ENCODE assay signal across 26 cellular contexts in the genomic region with DNA sequence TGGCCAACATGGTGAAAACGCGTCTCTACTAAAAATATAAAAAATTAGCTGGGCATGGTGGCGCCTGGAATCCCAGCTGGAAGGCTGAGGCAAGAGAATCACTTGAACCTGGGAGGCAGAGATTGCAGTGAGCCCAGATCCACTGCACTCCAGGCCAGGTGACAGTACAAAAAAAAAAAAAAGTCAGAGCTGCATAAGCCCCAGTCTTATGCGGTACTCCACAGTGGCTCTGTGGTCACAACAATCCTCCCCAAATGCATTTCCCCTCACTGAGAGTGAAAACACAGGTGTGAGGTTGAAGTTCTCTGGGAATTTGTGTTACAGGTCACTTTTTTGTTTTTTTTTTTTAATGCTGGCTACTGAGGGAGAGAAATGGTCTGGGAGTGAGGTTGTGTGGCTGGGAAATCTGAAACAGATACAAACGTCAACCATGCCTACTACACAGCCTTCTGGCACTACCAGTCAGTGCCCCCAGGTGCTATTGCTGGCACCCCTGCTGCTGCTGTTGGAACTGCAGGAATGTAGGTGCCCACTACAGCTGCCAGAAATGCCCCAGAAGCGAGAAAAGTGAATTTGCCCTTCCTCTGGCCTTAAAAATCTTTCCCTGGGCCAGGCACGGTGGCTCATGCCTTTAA. TPM values are rescaled to one million over a fixed set of nuclear protein-coding genes. Genes with fewer than 3 reads are reported as not detected.
DNase-seq lines count a peak whose midpoint lies in the region; ATAC-seq and TF ChIP-seq lines count a peak whose summit lies in the region.
"Had no signal": no experiment of that assay in that cellular context is flagged by ENCODE, and none has a peak within 500 bp of the region (broad histone marks: within the 10 kb centered on the region; RNA-seq: fewer than 3 reads in every experiment).

No MANE protein-coding gene starts in this region.

- no peaks in the 10 kb centered on the region for H3K27me3 ChIP-seq in PC-9 (ENCODE audit: insufficient read depth, low read depth)
- no peaks in the 10 kb centered on the region for H3K27me3 ChIP-seq in naive thymus-derived CD4-positive, alpha-beta T cell (ENCODE audit: control insufficient read depth in 2 of 2, insufficient read depth in 2 of 2, low read length in 2 of 2)
- H3K27me3 ChIP-seq: adrenal gland; BLaER1 treated with 17β-estradiol and CSF1 and Interleukin-3, amounts not matched to agents 10 nM and 100 nM; colonic mucosa; MG63; uterus had no signal

- no peak overlapping the region for H3K4me3 ChIP-seq in PC-9
- H3K4me3 ChIP-seq in naive thymus-derived CD4-positive, alpha-beta T cell (ENCODE audit: low read length), result no peak overlapping the region
- H3K4me3 ChIP-seq: adrenal gland; BLaER1 treated with 17β-estradiol and CSF1 and Interleukin-3, amounts not matched to agents 10 nM and 100 nM; colonic mucosa; MG63; psoas muscle; uterus had no signal

- H3K4me3 Mint-ChIP-seq in activated CD4-positive, alpha-beta T cell treated with anti-CD3 and anti-CD28 coated beads for 36 hours, result no peak overlapping the region
- no peak overlapping the region for H3K4me3 Mint-ChIP-seq in naive thymus-derived CD4-positive, alpha-beta T cell
- H3K4me3 Mint-ChIP-seq: endodermal cell, T-cell had no signal

- no peak overlapping the region for H2AFZ ChIP-seq in PC-9

- 0 out of 2 replicates have a peak, but pooled peaks cover 3% of the 10 kb centered on the region for H4K20me1 ChIP-seq in PC-9 (ENCODE audit: insufficient read depth)

- H3K4me1 Mint-ChIP-seq in activated CD4-positive, alpha-beta T cell treated with anti-CD3 and anti-CD28 coated beads for 36 hours, result peaks cover 22% of the 10 kb centered on the region
- peaks cover 6 to 16% (median 14%) of the 10 kb centered on the region in 7 donors for H3K4me1 Mint-ChIP-seq in naive thymus-derived CD4-positive, alpha-beta T cell

- ATAC-seq in activated CD4-positive, alpha-beta T cell treated with anti-CD3 and anti-CD28 coated beads for 36 hours, result peak; percentile 37
- peak; percentile 33 for ATAC-seq in naive thymus-derived CD4-positive, alpha-beta T cell
- no peak for ATAC-seq in HG03442 (IDR thresholded peaks at IDR 0.05; ENCODE audit: unreplicated experiment)
- ATAC-seq in HG02763 (IDR thresholded peaks at IDR 0.05; ENCODE audit: unreplicated experiment), result no peak
- ATAC-seq: psoas muscle had no signal

- H3K36me3 ChIP-seq in PC-9 (ENCODE audit: low read depth), result peaks cover 22% of the 10 kb centered on the region
- peaks cover 0 to 30% (median 5%) of the 10 kb centered on the region in 3 experiments for H3K36me3 ChIP-seq in naive thymus-derived CD4-positive, alpha-beta T cell (ENCODE audit: control insufficient read depth in 2 of 3, insufficient read depth in 3 of 3, low read length in 3 of 3)
- H3K36me3 ChIP-seq: uterus had no signal

- BruUV-seq in PC-9 (replicated peaks; lab: Mats Ljungman, UMichigan), result no TSS peak

- H3K79me2 ChIP-seq in PC-9 (ENCODE audit: low read depth), result peaks cover 19% of the 10 kb centered on the region

- H3K9me3 ChIP-seq in PC-9 (ENCODE audit: insufficient read depth, low read depth), result no peaks in the 10 kb centered on the region
- H3K9me3 ChIP-seq in naive thymus-derived CD4-positive, alpha-beta T cell (ENCODE audit: control insufficient read depth in 2 of 3, low read length in 3 of 3), result no peaks in the 10 kb centered on the region
- H3K9me3 ChIP-seq: adrenal gland; BLaER1 treated with 17β-estradiol and CSF1 and Interleukin-3, amounts not matched to agents 10 nM and 100 nM; colonic mucosa; MG63; psoas muscle; uterus had no signal

- no peaks in the 10 kb centered on the region for H3K9me2 ChIP-seq in PC-9 (ENCODE audit: insufficient read depth)

- H3K36me3 Mint-ChIP-seq in activated CD4-positive, alpha-beta T cell treated with anti-CD3 and anti-CD28 coated beads for 36 hours (ENCODE audit: low read depth), result peaks cover 38% of the 10 kb centered on the region
- H3K36me3 Mint-ChIP-seq in naive thymus-derived CD4-positive, alpha-beta T cell, result peaks cover 0 to 16% (median 3%) of the 10 kb centered on the region in 5 donors

- POLR2A ChIA-PET in activated CD4-positive, alpha-beta T cell treated with anti-CD3 and anti-CD28 coated beads for 36 hours (lab: Charles Lee), result interaction anchor here (0.6 to 0.7 kb wide), 3 partner anchors 119 to 279 kb away, joined by 4 read pairs; no protein-coding TSS in a partner anchor
- POLR2A ChIA-PET in PC-9 (lab: Charles Lee; ENCODE audit: unreplicated experiment), result interaction anchor here (0.7 kb wide), 1 partner anchor 26 kb away, joined by 4 read pairs; no protein-coding TSS in a partner anchor
- POLR2A ChIA-PET in naive thymus-derived CD4-positive, alpha-beta T cell (lab: Charles Lee), result interaction anchor here (0.7 to 1.0 kb wide), 2 partner anchors 70 to 142 kb away, joined by 3 read pairs; no protein-coding TSS in a partner anchor

- no peaks in the 10 kb centered on the region for H3K27me3 Mint-ChIP-seq in activated CD4-positive, alpha-beta T cell treated with anti-CD3 and anti-CD28 coated beads for 36 hours
- H3K27me3 Mint-ChIP-seq in naive thymus-derived CD4-positive, alpha-beta T cell, result no peaks in the 10 kb centered on the region
- H3K27me3 Mint-ChIP-seq: T-cell had no signal

- H3K4me2 ChIP-seq in PC-9, result no peak overlapping the region
- H3K4me2 ChIP-seq: BLaER1 treated with 17β-estradiol and CSF1 and Interleukin-3, amounts not matched to agents 10 nM and 100 nM had no signal

- peaks cover 23% of the 10 kb centered on the region for H3F3A ChIP-seq in PC-9 (ENCODE audit: insufficient read depth, low read depth)

- CTCF ChIA-PET in activated CD4-positive, alpha-beta T cell treated with anti-CD3 and anti-CD28 coated beads for 36 hours (lab: Charles Lee), result interaction anchor here (0.9 to 2.6 kb wide), 3 partner anchors 11 to 26 kb away, joined by 3 to 16 read pairs (median 3); no protein-coding TSS in a partner anchor
- CTCF ChIA-PET in PC-9 (lab: Charles Lee), result interaction anchor here (0.7 kb wide), 1 partner anchor 1137 kb away, joined by 7 read pairs; no protein-coding TSS in a partner anchor
- CTCF ChIA-PET in naive thymus-derived CD4-positive, alpha-beta T cell (lab: Charles Lee), result interaction anchor here (1.0 to 3.6 kb wide), 4 partner anchors 16 to 264 kb away, joined by 4 to 27 read pairs (median 10); no protein-coding TSS in a partner anchor

- no peaks in the 10 kb centered on the region for H3K9me3 Mint-ChIP-seq in activated CD4-positive, alpha-beta T cell treated with anti-CD3 and anti-CD28 coated beads for 36 hours (ENCODE audit: low read depth)
- no peaks in the 10 kb centered on the region for H3K9me3 Mint-ChIP-seq in naive thymus-derived CD4-positive, alpha-beta T cell
- H3K9me3 Mint-ChIP-seq: endodermal cell, T-cell had no signal

- H3K4me1 ChIP-seq in PC-9 (replicated peaks; ENCODE audit: insufficient read depth), result peaks cover 7% of the 10 kb centered on the region; the same call in 1 of the 2 replicates
- H3K4me1 ChIP-seq in naive thymus-derived CD4-positive, alpha-beta T cell (ENCODE audit: control insufficient read depth in 2 of 2, insufficient read depth in 2 of 2, low read length in 2 of 2), result peaks cover 0 to 5% of the 10 kb centered on the region in 2 donors

- peak overlapping the region; percentile 51 for H3K27ac Mint-ChIP-seq in activated CD4-positive, alpha-beta T cell treated with anti-CD3 and anti-CD28 coated beads for 36 hours
- H3K27ac Mint-ChIP-seq in naive thymus-derived CD4-positive, alpha-beta T cell, result peak overlapping the region in 2 of 9 donors; percentile 22 to 32
- H3K27ac Mint-ChIP-seq: endodermal cell had no signal

- peak; percentile 4; the same call in 1 of the 3 replicates for TF ChIP-seq CTCF in GM12872 (IDR thresholded peaks at IDR 0.05; ENCODE audit: insufficient read depth, low read depth, low read length)
- TF ChIP-seq CTCF in PC-9 (conservative IDR thresholded peaks at IDR 0.05), result no peak

- 0 out of 2 replicates have a peak overlapping the region, but pooled peaks have one; percentile 24 for H3K27ac ChIP-seq in PC-9
- no peak overlapping the region for H3K27ac ChIP-seq in naive thymus-derived CD4-positive, alpha-beta T cell (ENCODE audit: low read depth, low read length)
- H3K27ac ChIP-seq: adrenal gland; BLaER1 treated with 17β-estradiol and CSF1 and Interleukin-3, amounts not matched to agents 10 nM and 100 nM; colonic mucosa; HL-60; psoas muscle; uterus had no signal

- intact Hi-C loops in activated CD4-positive, alpha-beta T cell treated with anti-CD3 and anti-CD28 coated beads for 36 hours (cut with DNase I, micrococcal nuclease), result no loop called here
- intact Hi-C loops in PC-9 (cut with micrococcal nuclease; ENCODE audit: unreplicated experiment), result loop anchor here (10.0 kb wide), 1 partner anchor 153 kb away; a partner anchor contains a TSS
- intact Hi-C loops in naive thymus-derived CD4-positive, alpha-beta T cell (cut with micrococcal nuclease), result loop anchor here in 1 of 2 donors (5.0 kb wide), 1 partner anchor 166 kb away; no protein-coding TSS in a partner anchor

- DNase-seq in activated CD4-positive, alpha-beta T cell treated with anti-CD3 and anti-CD28 coated beads for 36 hours, result peak; percentile 28
- DNase-seq in activated CD4-positive, alpha-beta T cell treated with anti-CD3 and anti-CD28 coated beads, Interleukin-2, amount 50 U/mL, for 4 hours, result no peak
- DNase-seq in PC-9, result no peak
- DNase-seq in naive thymus-derived CD4-positive, alpha-beta T cell, result no peak
- DNase-seq in NCI-H1092 (lab: John Stamatoyannopoulos, UW), result no peak
- DNase-seq: activated CD4-positive, alpha-beta T cell treated with anti-CD3 and anti-CD28 coated beads for 48 hours; activated CD8-positive, alpha-beta memory T cell treated with anti-CD3 and anti-CD28 coated beads, Interleukin-2, amount 50 U/mL, for 48 hours; activated gamma-delta T cell treated with Interleukin-2 at 50 U/mL for 16 hours; adrenal gland; colonic mucosa; endodermal cell; GDM1; MG63; NCI-H69; psoas muscle; SHP77 treated with DMSO at 0.1 percent for 48 hours; T-cell; uterus had no signal

RNA-seq across cellular contexts. Expression of a gene that starts 5.7 kb away (rescaled TPM):
- total RNA-seq in activated CD4-positive, alpha-beta T cell treated with anti-CD3 and anti-CD28 coated beads for 36 hours, result 100 to 1,000 TPM; 107 to 153 TPM
- 58.3 and 84.9 TPM in 2 replicates for total RNA-seq in PC-9 (2021)
- 10 to 100 TPM; 22.2 to 41.6 (median 29.5) TPM for total RNA-seq in naive thymus-derived CD4-positive, alpha-beta T cell
- 10 to 100 TPM; 71.6 to 94.2 TPM for polyA plus RNA-seq in naive thymus-derived CD4-positive, alpha-beta T cell

RNA-seq across cellular contexts. Expression of a gene that starts 8.1 kb away (rescaled TPM):
- total RNA-seq in activated CD4-positive, alpha-beta T cell treated with anti-CD3 and anti-CD28 coated beads for 36 hours, result 1 to 10 TPM; 8.0 to 8.3 TPM
- 0.65 and 1.1 TPM in 2 replicates for total RNA-seq in PC-9 (2021)
- total RNA-seq in naive thymus-derived CD4-positive, alpha-beta T cell, result 1 to 10 TPM in 4 of 5 experiments, under 1 TPM in 1; 0.88 to 2.9 (median 1.4) TPM
- polyA plus RNA-seq in naive thymus-derived CD4-positive, alpha-beta T cell, result not detected
- total RNA-seq: colonic mucosa, kidney epithelial cell, lung microvascular endothelial cell, psoas muscle, temporal lobe had no signal

RNA-seq across cellular contexts. Expression of a gene that starts 19.9 kb away (rescaled TPM):
- under 1 TPM in 1 of 2 experiments, not detected in 1; 0.40 TPM for total RNA-seq in activated CD4-positive, alpha-beta T cell treated with anti-CD3 and anti-CD28 coated beads for 36 hours
- total RNA-seq in PC-9 (2021), result not detected in 2 replicates
- 1 to 10 TPM in 2 of 5 experiments, not detected in 3; 1.8 to 2.3 TPM for total RNA-seq in naive thymus-derived CD4-positive, alpha-beta T cell
- polyA plus RNA-seq in naive thymus-derived CD4-positive, alpha-beta T cell, result 1 to 10 TPM; 1.2 to 1.4 TPM
- total RNA-seq: colonic mucosa, endodermal cell, kidney epithelial cell, lung microvascular endothelial cell, psoas muscle, temporal lobe had no signal

RNA-seq across cellular contexts. Expression of a gene that starts 33.0 kb away (rescaled TPM):
- total RNA-seq in activated CD4-positive, alpha-beta T cell treated with anti-CD3 and anti-CD28 coated beads for 36 hours, result not detected
- total RNA-seq in PC-9 (2021), result not detected in 2 replicates
- under 1 TPM in 1 of 5 experiments, not detected in 4; 0.89 TPM for total RNA-seq in naive thymus-derived CD4-positive, alpha-beta T cell
- not detected for polyA plus RNA-seq in naive thymus-derived CD4-positive, alpha-beta T cell
- total RNA-seq: colonic mucosa, endodermal cell, kidney epithelial cell, lung microvascular endothelial cell, psoas muscle, temporal lobe, uterus had no signal
- polyA plus RNA-seq: psoas muscle had no signal

Comparison
In these comparisons a context has a peak if more than half of its experiments do, and no peak if none do; other contexts are left out.
1. ATAC-seq: peak in activated CD4-positive, alpha-beta T cell treated with anti-CD3 and anti-CD28 coated beads for 36 hours (single experiment) and naive thymus-derived CD4-positive, alpha-beta T cell (single experiment); none in HG03442 (single experiment) and HG02763 (single experiment).